8 cellular contexts compared by ENCODE assay signal in the genomic region with DNA sequence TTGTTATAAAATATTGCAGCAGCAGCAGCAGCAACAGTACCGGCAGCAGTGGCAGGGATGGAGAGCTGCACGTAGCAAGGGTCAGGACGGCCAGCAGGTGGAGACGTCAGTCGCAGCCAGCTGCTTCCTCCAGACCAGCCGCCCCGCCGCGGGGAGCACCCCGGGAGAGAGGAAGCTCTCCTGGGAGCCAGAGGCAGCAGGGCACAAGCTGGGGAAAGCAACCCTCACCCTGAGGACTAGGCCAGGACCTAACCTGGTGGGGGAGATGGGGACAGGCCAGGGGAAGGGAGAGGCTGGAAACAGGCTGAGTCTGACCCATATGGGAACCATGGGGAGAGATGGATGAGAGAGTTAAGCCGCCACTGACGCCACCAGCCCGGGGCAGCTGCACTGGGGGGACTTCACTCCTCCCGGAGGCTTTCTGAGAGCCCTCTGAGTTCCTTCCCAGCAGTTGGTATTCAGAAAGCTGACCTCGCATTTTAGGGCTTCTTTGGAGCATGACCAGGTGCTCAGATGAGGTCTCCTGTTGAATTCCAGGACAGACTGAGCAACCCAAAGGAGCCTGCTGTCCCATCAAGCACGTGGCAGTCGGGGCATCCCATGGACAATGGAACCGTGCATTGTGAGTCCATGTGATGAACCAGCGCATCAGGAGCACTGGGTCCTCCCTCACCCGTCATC. TPM values are rescaled to one million over a fixed set of nuclear protein-coding genes. Genes with fewer than 3 reads are reported as not detected.
DNase-seq lines count a peak whose midpoint lies in the region; ATAC-seq and TF ChIP-seq lines count a peak whose summit lies in the region.

No MANE protein-coding gene starts in this region.

- H3K36me3 Mint-ChIP-seq in activated CD4-positive, alpha-beta T cell treated with anti-CD3 and anti-CD28 coated beads for 36 hours (ENCODE audit: low read depth), result no peaks in the 10 kb centered on the region

- CTCF ChIA-PET in activated CD4-positive, alpha-beta T cell treated with anti-CD3 and anti-CD28 coated beads for 36 hours (lab: Charles Lee), result interaction anchor here (0.6 to 3.4 kb wide), 39 partner anchors 8 to 479 kb away, joined by 3 to 154 read pairs (median 4); a partner anchor contains a TSS

- H3K27me3 ChIP-seq in left lung, result peaks cover 0 to 10% of the 10 kb centered on the region in 2 donors

- H3K27ac Mint-ChIP-seq in activated CD4-positive, alpha-beta T cell treated with anti-CD3 and anti-CD28 coated beads for 36 hours, result no peak overlapping the region

- H3K9me3 ChIP-seq in left lung, result no peaks in the 10 kb centered on the region

- intact Hi-C loops in activated CD4-positive, alpha-beta T cell treated with anti-CD3 and anti-CD28 coated beads for 36 hours (cut with DNase I, micrococcal nuclease), result loop anchor here (1.0 to 5.0 kb wide), 2 partner anchors 69 to 160 kb away; no protein-coding TSS in a partner anchor
- intact Hi-C loops in left lung (cut with DNase I), result no loop called here

- no peak overlapping the region for H3K4me3 Mint-ChIP-seq in activated CD4-positive, alpha-beta T cell treated with anti-CD3 and anti-CD28 coated beads for 36 hours

- H3K36me3 ChIP-seq in left lung, result no peaks in the 10 kb centered on the region

- no peaks in the 10 kb centered on the region for H3K4me1 Mint-ChIP-seq in activated CD4-positive, alpha-beta T cell treated with anti-CD3 and anti-CD28 coated beads for 36 hours

- POLR2A ChIA-PET in activated CD4-positive, alpha-beta T cell treated with anti-CD3 and anti-CD28 coated beads for 36 hours (lab: Charles Lee), result no interaction called here

- no peaks in the 10 kb centered on the region for H3K9me3 Mint-ChIP-seq in activated CD4-positive, alpha-beta T cell treated with anti-CD3 and anti-CD28 coated beads for 36 hours (ENCODE audit: low read depth)

- no peak overlapping the region for H3K27ac ChIP-seq in left lung

- peaks cover 8% of the 10 kb centered on the region for H3K27me3 Mint-ChIP-seq in activated CD4-positive, alpha-beta T cell treated with anti-CD3 and anti-CD28 coated beads for 36 hours

- ATAC-seq in HG02623 (IDR thresholded peaks at IDR 0.05; ENCODE audit: unreplicated experiment) (peak; percentile 67), left lung (peak; percentile 97), HG03521 (IDR thresholded peaks at IDR 0.05; ENCODE audit: unreplicated experiment) (no peak)
- ATAC-seq in activated CD4-positive, alpha-beta T cell treated with anti-CD3 and anti-CD28 coated beads for 36 hours, result peak; percentile 98

- no peak overlapping the region for H3K4me3 ChIP-seq in left lung

- peak; percentile 76 for DNase-seq in DMS153 treated with DMSO at 0.1 percent for 48 hours (lab: John Stamatoyannopoulos, UW; ENCODE audit: unreplicated experiment)
- DNase-seq in NCI-H345 treated with DMSO at 0.1 percent for 48 hours (lab: John Stamatoyannopoulos, UW; ENCODE audit: unreplicated experiment), result peak; percentile 51
- peak; percentile 84 for DNase-seq in activated CD4-positive, alpha-beta T cell treated with anti-CD3 and anti-CD28 coated beads for 36 hours
- peak; percentile 76 for DNase-seq in cerebellar cortex (ENCODE audit: low spot score)
- DNase-seq in left lung, result peak; percentile 83 to 95
- DNase-seq in stimulated activated CD4-positive, alpha-beta T cell treated with anti-CD3 and anti-CD28 coated beads, Interleukin-4, amount 100 ng/mL, for 4 hours, result peak; percentile 55 to 65

- TF ChIP-seq CTCF in left lung (IDR thresholded peaks at IDR 0.05), result peak; percentile 76

- H3K4me1 ChIP-seq in left lung, result peaks cover 0 to 16% of the 10 kb centered on the region in 2 donors

RNA-seq across cellular contexts. Expression of a gene that starts 56.3 kb away (rescaled TPM):
- total RNA-seq in activated CD4-positive, alpha-beta T cell treated with anti-CD3 and anti-CD28 coated beads for 36 hours, result under 1 TPM; 0.32 to 0.60 TPM
- total RNA-seq in left lung, result 1 to 10 TPM; 2.3 to 2.6 TPM

Comparison
In these comparisons a context has a peak if more than half of its experiments do, and no peak if none do; other contexts are left out.
1. intact Hi-C loops: an anchor here in activated CD4-positive, alpha-beta T cell treated with anti-CD3 and anti-CD28 coated beads for 36 hours (1.0 to 5.0 kb wide); none called in left lung.